13 cellular contexts compared by ENCODE assay signal in the genomic region with DNA sequence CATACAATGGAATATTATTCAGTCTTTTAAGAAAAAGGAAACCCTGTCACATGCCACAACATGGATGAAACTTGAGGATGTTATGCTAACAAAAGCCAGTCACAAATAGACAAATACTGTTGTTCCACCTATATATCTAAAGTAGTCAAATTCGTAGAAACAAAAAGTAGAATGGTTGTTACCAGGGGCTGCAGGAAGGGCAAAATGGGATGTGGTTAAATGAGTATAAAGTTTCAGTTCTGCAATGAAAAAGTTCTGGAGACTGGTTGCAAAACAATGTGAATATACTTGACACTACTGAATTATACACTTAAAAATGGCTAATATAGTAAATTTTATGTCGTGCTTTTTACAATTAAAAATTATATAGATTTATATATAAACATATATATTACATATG. TPM values are rescaled to one million over a fixed set of nuclear protein-coding genes. Genes with fewer than 3 reads are reported as not detected.
DNase-seq lines count a peak whose midpoint lies in the region; ATAC-seq and TF ChIP-seq lines count a peak whose summit lies in the region.
"Had no signal": no experiment of that assay in that cellular context is flagged by ENCODE, and none has a peak within 500 bp of the region (broad histone marks: within the 10 kb centered on the region; RNA-seq: fewer than 3 reads in every experiment).

No MANE protein-coding gene starts in this region.

- no peaks in the 10 kb centered on the region for H3K27me3 ChIP-seq in sigmoid colon
- H3K27me3 ChIP-seq in trophoblast cell (ENCODE audit: insufficient read depth, low read length): no peaks in the 10 kb centered on the region
- H3K27me3 ChIP-seq: neural progenitor cell, testis had no signal

- H3K9me3 ChIP-seq in sigmoid colon (no peaks in the 10 kb centered on the region), trophoblast cell (ENCODE audit: insufficient read depth, low read depth, low read length) (no peaks in the 10 kb centered on the region)
- H3K9me3 ChIP-seq: testis had no signal

- no peak overlapping the region for H4K91ac ChIP-seq in trophoblast cell (ENCODE audit: low read depth, low read length)

- H3K4me2 ChIP-seq in trophoblast cell (ENCODE audit: low read length): no peak overlapping the region
- H3K4me2 ChIP-seq: neural progenitor cell had no signal

- no peak overlapping the region for H3K18ac ChIP-seq in trophoblast cell (ENCODE audit: low read length)

- DNase-seq in NOMO-1 treated with DMSO at 0.1 percent for 48 hours (lab: John Stamatoyannopoulos, UW; ENCODE audit: unreplicated experiment) (peak; percentile 93), sigmoid colon (no peak), DMS79 (lab: John Stamatoyannopoulos, UW) (no peak), trophoblast cell (no peak)
- DNase-seq in activated CD4-positive, CD25-positive, alpha-beta regulatory T cell (lab: John Stamatoyannopoulos, UW): no peak
- DNase-seq: activated CD4-positive, alpha-beta T cell treated with anti-CD3 and anti-CD28 coated beads, Interleukin-2, amount 50 U/mL, for 1 hour; AML-193; NCI-H187; testis had no signal

- H2AK5ac ChIP-seq in trophoblast cell (ENCODE audit: low read length): no peak overlapping the region

- WGBS in sigmoid colon, 2 donors: 44 to 68% methylated on average over 2 of the region's 2 CpGs
- WGBS in trophoblast cell (ENCODE audit: extremely low coverage, insufficient coverage, insufficient read length): no CpG with 5 or more reads among the region's 2 CpGs

- no peak overlapping the region for H3K14ac ChIP-seq in trophoblast cell (ENCODE audit: low read length)

- no peak overlapping the region for H3K9ac ChIP-seq in trophoblast cell (ENCODE audit: low read length)
- H3K9ac ChIP-seq: neural progenitor cell had no signal

- H3K23ac ChIP-seq in trophoblast cell (ENCODE audit: low read length): no peak overlapping the region

- H3K27ac ChIP-seq in sigmoid colon: no peak overlapping the region
- no peak overlapping the region for H3K27ac ChIP-seq in trophoblast cell (ENCODE audit: low read depth, low read length)
- H3K27ac ChIP-seq: neural progenitor cell, testis had no signal

- H3K36me3 ChIP-seq in sigmoid colon: no peaks in the 10 kb centered on the region
- H3K36me3 ChIP-seq in trophoblast cell (ENCODE audit: control insufficient read depth in 1 of 2, insufficient read depth in 2 of 2, low read length in 2 of 2): no peaks in the 10 kb centered on the region
- H3K36me3 ChIP-seq: neural progenitor cell had no signal

- no peak overlapping the region for H2BK12ac ChIP-seq in trophoblast cell (ENCODE audit: low read length)

- TF ChIP-seq EP300 in sigmoid colon (IDR thresholded peaks at IDR 0.05): no peak

- TF ChIP-seq POLR2A in sigmoid colon (IDR thresholded peaks at IDR 0.05): no peak

- no peak overlapping the region for H3K4ac ChIP-seq in trophoblast cell (ENCODE audit: low read depth, low read length)

- ATAC-seq in GM18508 (IDR thresholded peaks at IDR 0.05; ENCODE audit: insufficient read depth, unreplicated experiment) (peak; percentile 92), GM21515 (IDR thresholded peaks at IDR 0.05; ENCODE audit: unreplicated experiment) (peak; percentile 95), HG03095 (IDR thresholded peaks at IDR 0.05; ENCODE audit: unreplicated experiment) (peak; percentile 87)

- no peak overlapping the region for H4K12ac ChIP-seq in trophoblast cell (ENCODE audit: low read depth, low read length)

- no peak overlapping the region for H2BK120ac ChIP-seq in trophoblast cell (ENCODE audit: insufficient read depth, low read length, poor library complexity)

- no peaks in the 10 kb centered on the region for H3K79me1 ChIP-seq in trophoblast cell (ENCODE audit: low read length)

- no peak overlapping the region for H4K8ac ChIP-seq in trophoblast cell (ENCODE audit: low read depth, low read length)

- no peak overlapping the region for H2AFZ ChIP-seq in trophoblast cell (ENCODE audit: insufficient read depth, low read length, poor library complexity)
- H2AFZ ChIP-seq: neural progenitor cell had no signal

- H3K4me1 ChIP-seq in sigmoid colon: no peaks in the 10 kb centered on the region
- no peaks in the 10 kb centered on the region for H3K4me1 ChIP-seq in trophoblast cell (ENCODE audit: control insufficient read depth in 1 of 2, insufficient read depth in 2 of 2, low read length in 2 of 2)
- H3K4me1 ChIP-seq: neural progenitor cell, testis had no signal

- no peaks in the 10 kb centered on the region for H3K79me2 ChIP-seq in trophoblast cell (ENCODE audit: control insufficient read depth, insufficient read depth, low read length, poor library complexity)

- TF ChIP-seq CTCF in sigmoid colon (IDR thresholded peaks at IDR 0.05): no peak

- H3K4me3 ChIP-seq in sigmoid colon (no peak overlapping the region), trophoblast cell (ENCODE audit: low read depth, low read length) (no peak overlapping the region)
- H3K4me3 ChIP-seq: neural progenitor cell, testis had no signal

- intact Hi-C loops in sigmoid colon (cut with DNase I): no loop called here

- no peak overlapping the region for H2BK5ac ChIP-seq in trophoblast cell (ENCODE audit: low read depth, low read length, poor library complexity)

RNA-seq across cellular contexts. Expression of a gene that starts 12.2 kb away (rescaled TPM):
- total RNA-seq in sigmoid colon: 1 to 10 TPM; 1.2 to 3.9 (median 1.6) TPM
- under 1 TPM in 1 of 3 donors, not detected in 2; 0.39 TPM for polyA plus RNA-seq in sigmoid colon
- 0.40 and 0.46 TPM in 2 replicates for polyA plus RNA-seq in trophoblast cell (2013)
